ENCODE assay signal across 8 cellular contexts in the genomic region with DNA sequence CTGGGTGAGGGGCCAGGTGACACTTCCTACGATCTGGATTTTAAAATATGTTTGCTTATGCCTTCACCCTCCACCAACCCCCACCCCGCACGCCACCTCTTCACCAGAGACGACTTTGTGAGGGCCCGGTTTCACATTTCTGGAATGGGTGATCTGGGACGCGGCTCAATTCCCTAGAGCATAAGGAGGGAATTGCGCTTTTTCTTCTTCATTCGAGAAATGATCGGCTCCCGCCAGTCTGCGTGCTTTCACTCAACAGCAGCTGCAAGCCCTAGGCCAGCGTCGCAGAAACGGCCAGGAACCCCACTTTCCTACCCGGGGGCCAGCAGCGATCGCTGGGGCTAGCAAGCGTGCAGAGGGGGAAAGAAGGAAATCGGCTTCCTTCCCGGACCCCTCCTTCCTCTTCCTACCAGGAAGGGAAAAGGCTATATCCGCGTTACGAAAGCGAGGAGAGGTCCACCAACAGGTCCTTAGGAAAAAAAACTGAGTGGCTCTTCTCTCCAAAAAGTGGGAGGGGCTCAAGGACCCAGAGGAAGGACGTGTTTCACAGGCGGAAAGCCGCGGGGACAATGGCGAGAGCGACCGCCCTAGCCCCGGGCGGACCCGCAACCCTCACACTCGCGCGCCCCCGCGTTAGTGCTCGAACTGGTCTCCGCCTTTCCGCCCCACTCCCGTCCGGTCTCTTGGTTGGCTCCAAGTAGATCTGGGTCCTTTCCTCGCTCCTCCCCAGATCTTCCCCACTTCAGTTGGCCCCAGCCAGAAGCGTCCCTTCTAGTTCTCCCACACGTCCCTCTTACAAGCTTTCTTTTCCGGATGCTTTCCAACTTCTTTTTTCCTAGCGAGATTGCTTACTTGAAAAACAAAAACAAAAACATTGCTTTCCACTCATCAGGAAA. TPM values are rescaled to one million over a fixed set of nuclear protein-coding genes. Genes with fewer than 3 reads are reported as not detected.
DNase-seq lines count a peak whose midpoint lies in the region; ATAC-seq and TF ChIP-seq lines count a peak whose summit lies in the region.

No MANE protein-coding gene starts in this region.

- H3K4me3 ChIP-seq in BE2C (ENCODE audit: low read depth, low read length), result peak overlapping the region; percentile 95
- peak overlapping the region; percentile 93 for H3K4me3 ChIP-seq in HUES6 (ENCODE audit: low read depth, low read length)

- H3K27me3 ChIP-seq in BE2C (no peaks in the 10 kb centered on the region), HUES6 (ENCODE audit: control insufficient read depth, insufficient read depth, low read length) (peaks cover 25% of the 10 kb centered on the region; the same call in 1 of the 2 replicates)

- peak; percentile 28 to 29 for ATAC-seq in natural killer cell treated with Interleukin-12 subunit alpha and Interleukin-12 subunit beta and Interleukin-15 and Interleukin-18, amount 100 ng/mL, for 72 hours
- ATAC-seq in GM21576 (IDR thresholded peaks at IDR 0.05; ENCODE audit: unreplicated experiment), result no peak
- ATAC-seq in GM18519 (IDR thresholded peaks at IDR 0.05; ENCODE audit: low FRiP score, unreplicated experiment), result no peak
- no peak for ATAC-seq in GM18502 (IDR thresholded peaks at IDR 0.05; ENCODE audit: poor library complexity, unreplicated experiment)

- H3K9me3 ChIP-seq in BE2C (no peaks in the 10 kb centered on the region), HUES6 (ENCODE audit: control insufficient read depth, insufficient read depth, low read depth, low read length) (no peaks in the 10 kb centered on the region)

- H3K36me3 ChIP-seq in BE2C, result peaks cover 14% of the 10 kb centered on the region
- peaks cover 15% of the 10 kb centered on the region for H3K36me3 ChIP-seq in HUES6 (ENCODE audit: control insufficient read depth, insufficient read depth, low read length)

- no peak for TF ChIP-seq CTCF in BE2C (IDR thresholded peaks at IDR 0.05; ENCODE audit: low read depth, low read length)

- H3K27me3 Mint-ChIP-seq in activated naive CD8-positive, alpha-beta T cell, result peaks cover 62% of the 10 kb centered on the region
- H3K27me3 Mint-ChIP-seq in natural killer cell treated with Interleukin-12 subunit alpha and Interleukin-12 subunit beta and Interleukin-15 and Interleukin-18, amount 100 ng/mL, for 72 hours, result peaks cover 16 to 21% of the 10 kb centered on the region in 2 donors

- H3K4me1 ChIP-seq in BE2C (no peaks in the 10 kb centered on the region), HUES6 (ENCODE audit: control insufficient read depth, insufficient read depth, low read length) (peaks cover 26% of the 10 kb centered on the region)

- peak overlapping the region; percentile 83 for H3K9ac ChIP-seq in HUES6 (ENCODE audit: low read length)

- H3K9me3 Mint-ChIP-seq in activated naive CD8-positive, alpha-beta T cell (ENCODE audit: low read depth), result no peaks in the 10 kb centered on the region
- no peaks in the 10 kb centered on the region for H3K9me3 Mint-ChIP-seq in natural killer cell treated with Interleukin-12 subunit alpha and Interleukin-12 subunit beta and Interleukin-15 and Interleukin-18, amount 100 ng/mL, for 72 hours

- no peaks in the 10 kb centered on the region for H3K36me3 Mint-ChIP-seq in activated naive CD8-positive, alpha-beta T cell
- H3K36me3 Mint-ChIP-seq in natural killer cell treated with Interleukin-12 subunit alpha and Interleukin-12 subunit beta and Interleukin-15 and Interleukin-18, amount 100 ng/mL, for 72 hours, result peaks cover 21% of the 10 kb centered on the region

- H3K27ac ChIP-seq in HUES6 (ENCODE audit: low read depth, low read length), result peak overlapping the region; percentile 62; the same call in 1 of the 2 replicates

- H3K4me3 Mint-ChIP-seq in activated naive CD8-positive, alpha-beta T cell, result peak overlapping the region; percentile 82
- peak overlapping the region; percentile 83 for H3K4me3 Mint-ChIP-seq in natural killer cell treated with Interleukin-12 subunit alpha and Interleukin-12 subunit beta and Interleukin-15 and Interleukin-18, amount 100 ng/mL, for 72 hours

- H3K4me1 Mint-ChIP-seq in activated naive CD8-positive, alpha-beta T cell (ENCODE audit: low read depth), result peaks cover 26% of the 10 kb centered on the region
- peaks cover 34 to 37% of the 10 kb centered on the region in 2 donors for H3K4me1 Mint-ChIP-seq in natural killer cell treated with Interleukin-12 subunit alpha and Interleukin-12 subunit beta and Interleukin-15 and Interleukin-18, amount 100 ng/mL, for 72 hours (ENCODE audit: low read depth in 2 of 2)

- no peak overlapping the region for H3K27ac Mint-ChIP-seq in activated naive CD8-positive, alpha-beta T cell
- H3K27ac Mint-ChIP-seq in natural killer cell treated with Interleukin-12 subunit alpha and Interleukin-12 subunit beta and Interleukin-15 and Interleukin-18, amount 100 ng/mL, for 72 hours, result peak overlapping the region; percentile 85 to 87

- peak; percentile 76 for DNase-seq in BE2C
- peak; percentile 86 for DNase-seq in globus pallidus (ENCODE audit: low spot score)
- peak; percentile 72 for DNase-seq in natural killer cell treated with Interleukin-12 subunit alpha and Interleukin-12 subunit beta and Interleukin-15 and Interleukin-18, amount 100 ng/mL, for 72 hours (ENCODE audit: low spot score)

RNA-seq across cellular contexts. Expression of gene ADAMTS1, which starts 1.1 kb away (rescaled TPM):
- 12.0 TPM for polyA plus RNA-seq in BE2C (2012; ENCODE audit: insufficient read depth, insufficient read length, low read depth)
- total RNA-seq in natural killer cell treated with Interleukin-12 subunit alpha and Interleukin-12 subunit beta and Interleukin-15 and Interleukin-18, amount 100 ng/mL, for 72 hours, result 10 to 100 TPM; 24.4 to 35.2 TPM

Comparison
In these comparisons a context has a peak if more than half of its experiments do, and no peak if none do; other contexts are left out.
1. ATAC-seq: peak in natural killer cell treated with Interleukin-12 subunit alpha and Interleukin-12 subunit beta and Interleukin-15 and Interleukin-18, amount 100 ng/mL, for 72 hours (2 of 2); none in GM21576 (single experiment), GM18519 (single experiment) and GM18502 (single experiment).
2. Peak in every context shown above with its lines, with median percentiles within 50 percentile points of each other: DNase-seq.